In the genomic region with DNA sequence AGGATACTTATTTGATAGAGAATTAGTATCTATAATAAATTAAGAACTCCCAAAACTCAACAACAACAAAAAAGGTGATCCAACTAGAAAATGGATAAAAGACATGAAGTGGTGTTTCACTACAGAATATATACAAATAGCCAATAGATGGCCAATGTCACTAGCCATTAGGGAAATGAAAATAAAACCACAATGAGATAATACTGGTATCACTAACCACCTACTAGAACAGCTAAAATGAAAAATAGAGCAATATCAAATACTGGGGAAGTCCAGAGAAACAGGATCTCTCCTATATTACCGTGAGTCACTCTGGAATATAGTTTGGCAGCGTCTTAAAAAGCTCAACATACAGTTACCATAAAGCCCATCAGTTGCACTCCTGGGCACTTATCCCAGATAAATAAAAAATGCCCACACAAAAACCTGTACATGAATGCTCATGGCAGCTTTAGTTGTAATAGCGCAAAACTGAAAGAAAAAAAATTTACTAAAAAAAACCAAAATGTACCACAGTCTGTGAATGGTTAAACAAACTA, we compare ENCODE assay signal across 19 cellular contexts.
DNase-seq lines count a peak whose midpoint lies in the region; ATAC-seq, FAIRE-seq and TF ChIP-seq lines count a peak whose summit lies in the region.
"Had no signal": no experiment of that assay in that cellular context is flagged by ENCODE, and none has a peak within 500 bp of the region (broad histone marks: within the 10 kb centered on the region; RNA-seq: fewer than 3 reads in every experiment).

No MANE protein-coding gene starts in this region.

- peak overlapping the region; percentile 40 for H3K4me2 ChIP-seq in osteoblast (ENCODE audit: insufficient read depth, low read length)
- H3K4me2 ChIP-seq: BLaER1 had no signal

- H3K27ac ChIP-seq in osteoblast (ENCODE audit: low read depth, low read length) (no peak overlapping the region), spleen (no peak overlapping the region)
- H3K27ac ChIP-seq: BLaER1, HL-60, RWPE1 had no signal

- TF ChIP-seq CTCF in bronchial epithelial cell (IDR thresholded peaks at IDR 0.05; ENCODE audit: insufficient read depth, low read length, severe bottlenecking) (no peak), osteoblast (IDR thresholded peaks at IDR 0.05; ENCODE audit: extremely low read depth, low read depth, low read length) (no peak), spleen (IDR thresholded peaks at IDR 0.05 in 8 of 11, conservative IDR thresholded peaks at IDR 0.05 in 3 of 11) (no peak)

- 82 to 92% (median 87%) methylated on average over 3 of the region's 3 CpGs for WGBS in spleen, 5 donors

- intact Hi-C loops in spleen (cut with DNase I; ENCODE audit: low total_unique reads): no loop called here

- no peak for TF ChIP-seq POLR2A in spleen (IDR thresholded peaks at IDR 0.05)

- no peaks in the 10 kb centered on the region for H3K4me1 ChIP-seq in osteoblast (ENCODE audit: insufficient read depth, low read length)
- peaks cover 0 to 26% (median 9%) of the 10 kb centered on the region in 6 donors for H3K4me1 ChIP-seq in spleen
- H3K4me1 ChIP-seq: BLaER1 had no signal

- FAIRE-seq in bronchial epithelial cell (lab: Jason Lieb, UNC): no peak
- FAIRE-seq: H1 had no signal

- H3K4me3 ChIP-seq in bronchial epithelial cell (ENCODE audit: low read depth, low read length) (no peak overlapping the region), osteoblast (ENCODE audit: insufficient read depth, low read length) (no peak overlapping the region), spleen (no peak overlapping the region)
- H3K4me3 ChIP-seq: BLaER1 had no signal

- no peak overlapping the region for H2AFZ ChIP-seq in osteoblast (ENCODE audit: low read length)

- H4K20me1 ChIP-seq in osteoblast (ENCODE audit: insufficient read depth, low read length): no peaks in the 10 kb centered on the region
- H4K20me1 ChIP-seq: BLaER1 had no signal

- H3K9me3 ChIP-seq in osteoblast (ENCODE audit: low read depth, low read length) (no peaks in the 10 kb centered on the region), spleen (no peaks in the 10 kb centered on the region)
- H3K9me3 ChIP-seq: BLaER1 had no signal

- no peaks in the 10 kb centered on the region for H3K79me2 ChIP-seq in osteoblast (ENCODE audit: insufficient read depth, low read length)

- ATAC-seq in GM18907 (IDR thresholded peaks at IDR 0.05; ENCODE audit: unreplicated experiment): no peak
- ATAC-seq: Panc1 had no signal

- H3K27me3 ChIP-seq in bronchial epithelial cell (ENCODE audit: control insufficient read depth, insufficient read depth, low read length) (no peaks in the 10 kb centered on the region), osteoblast (ENCODE audit: insufficient read depth, low read length) (no peaks in the 10 kb centered on the region), spleen (replicated peaks in 1 of 7) (no peaks in the 10 kb centered on the region)
- H3K27me3 ChIP-seq: BLaER1 had no signal

- DNase-seq in Daoy (ENCODE audit: low read depth) (peak; percentile 60), MV-4-11 (lab: John Stamatoyannopoulos, UW) (peak; percentile 5), bronchial epithelial cell (ENCODE audit: low read depth) (peak; percentile 43), osteoblast (ENCODE audit: insufficient read length, low spot score, missing footprints) (no peak), spleen (no peak), NCI-H82 (lab: John Stamatoyannopoulos, UW) (no peak)
- DNase-seq: CD4-positive, CD25-positive, alpha-beta regulatory T cell; HCEC 1CT; Karpas-422; NCI-H2029; NCI-H446; NCI-H526; SHP77 had no signal

- H3K36me3 ChIP-seq in bronchial epithelial cell (ENCODE audit: control insufficient read depth, insufficient read depth, low read length) (no peaks in the 10 kb centered on the region), osteoblast (ENCODE audit: insufficient read depth, low read length) (no peaks in the 10 kb centered on the region), spleen (no peaks in the 10 kb centered on the region)
- H3K36me3 ChIP-seq: BLaER1 had no signal

Comparison
In these comparisons a context has a peak if more than half of its experiments do, and no peak if none do; other contexts are left out.
1. DNase-seq: peak in Daoy (single experiment), MV-4-11 (single experiment) and bronchial epithelial cell (single experiment); none in osteoblast (single experiment), spleen (single experiment) and NCI-H82 (single experiment).